In the genomic region with DNA sequence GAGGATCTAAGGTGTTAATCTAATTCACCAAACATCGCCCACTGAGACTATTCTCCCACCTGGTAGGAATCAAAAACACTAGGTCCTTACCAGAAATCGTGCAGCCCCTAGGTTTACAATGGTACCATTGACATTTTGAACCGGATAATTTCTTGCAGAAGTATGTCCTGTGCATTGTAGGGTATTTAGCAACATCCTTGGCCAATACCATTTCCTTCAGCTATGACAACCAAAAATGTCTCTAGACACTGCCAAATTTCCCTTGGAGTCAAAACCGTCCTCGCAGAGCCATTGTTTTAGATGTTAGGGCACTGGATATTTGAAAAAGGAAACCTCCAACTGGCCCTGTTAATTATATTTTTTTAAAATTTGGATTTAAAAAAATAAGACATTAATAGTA, we compare ENCODE assay signal across 25 cellular contexts. TPM values are rescaled to one million over a fixed set of nuclear protein-coding genes. Genes with fewer than 3 reads are reported as not detected.
DNase-seq lines count a peak whose midpoint lies in the region; ATAC-seq and TF ChIP-seq lines count a peak whose summit lies in the region.
"Had no signal": no experiment of that assay in that cellular context is flagged by ENCODE, and none has a peak within 500 bp of the region (broad histone marks: within the 10 kb centered on the region; RNA-seq: fewer than 3 reads in every experiment).

No MANE protein-coding gene starts in this region.

- H3K27me3 ChIP-seq in CD4-positive, alpha-beta T cell (ENCODE audit: control insufficient read depth, insufficient read depth, low read length): no peaks in the 10 kb centered on the region
- H3K27me3 ChIP-seq in Loucy (ENCODE audit: insufficient read depth, low read length, poor library complexity, severe bottlenecking) (no peaks in the 10 kb centered on the region), neutrophil (no peaks in the 10 kb centered on the region), SJCRH30 (no peaks in the 10 kb centered on the region)
- H3K27me3 ChIP-seq: brain microvascular endothelial cell, foreskin keratinocyte, heart right ventricle, uterus had no signal

- TF ChIP-seq CTCF in CD4-positive, alpha-beta T cell (IDR thresholded peaks at IDR 0.05): no peak
- TF ChIP-seq CTCF in Loucy (conservative IDR thresholded peaks at IDR 0.05; ENCODE audit: low read length): no peak
- no peak for TF ChIP-seq CTCF in coronary artery (IDR thresholded peaks at IDR 0.05)
- TF ChIP-seq CTCF in neutrophil (IDR thresholded peaks at IDR 0.05): no peak

- no peak for DNase-seq in CD4-positive, alpha-beta T cell
- DNase-seq in coronary artery (ENCODE audit: low spot score) (no peak), dermis blood vessel endothelial cell (no peak), SJCRH30 (no peak)
- DNase-seq: activated CD4-positive, alpha-beta T cell treated with anti-CD3 and anti-CD28 coated beads for 4 hours; activated T-cell treated with anti-CD3 and anti-CD28 coated beads, Interleukin-2, amount 50 U/mL, for 24 hours; brain microvascular endothelial cell; CD8-positive, alpha-beta T cell; DMS 273 treated with DMSO at 0.1 percent for 48 hours; effector memory CD8-positive, alpha-beta T cell; foreskin keratinocyte; heart right ventricle; kidney glomerular epithelial cell; NCI-H2081; NCI-H226; NCI-H69; stimulated activated naive CD4-positive, alpha-beta T cell treated with Interleukin-2 at 50 U/mL for 16 hours; uterus had no signal

- H3K4me3 ChIP-seq in Loucy (ENCODE audit: low read length, poor library complexity, severe bottlenecking) (peak overlapping the region; percentile 56), coronary artery (peak overlapping the region; percentile 20), neutrophil (ENCODE audit: low read depth in 1 of 2, low read length in 1 of 2) (peak overlapping the region; percentile 56 to 57), SJCRH30 (no peak overlapping the region)
- H3K4me3 ChIP-seq: prostate gland, SK-N-MC, uterus had no signal

- no peaks in the 10 kb centered on the region for H3K9me2 ChIP-seq in Loucy (replicated peaks; ENCODE audit: low read depth, low read length)

- peaks cover 57% of the 10 kb centered on the region for H3K4me1 Mint-ChIP-seq in CD4-positive, alpha-beta T cell (ENCODE audit: low read depth)

- H3K36me3 ChIP-seq in Loucy (ENCODE audit: insufficient read depth, low read length) (no peaks in the 10 kb centered on the region), neutrophil (no peaks in the 10 kb centered on the region), SJCRH30 (no peaks in the 10 kb centered on the region)
- H3K36me3 ChIP-seq: brain microvascular endothelial cell, heart right ventricle, prostate gland, uterus had no signal

- H3K79me2 ChIP-seq in Loucy (ENCODE audit: insufficient read depth, low read length): peaks cover 61% of the 10 kb centered on the region

- H3K9ac ChIP-seq in Loucy (ENCODE audit: low read depth, low read length, poor library complexity, severe bottlenecking): no peak overlapping the region

- H3K9me3 ChIP-seq in CD4-positive, alpha-beta T cell (ENCODE audit: control insufficient read depth, low read length): no peaks in the 10 kb centered on the region
- no peaks in the 10 kb centered on the region for H3K9me3 ChIP-seq in Loucy (ENCODE audit: insufficient read depth, low read depth, low read length)
- no peaks in the 10 kb centered on the region for H3K9me3 ChIP-seq in neutrophil
- H3K9me3 ChIP-seq in SJCRH30 (replicated peaks): no peaks in the 10 kb centered on the region
- H3K9me3 ChIP-seq: heart right ventricle, prostate gland, uterus had no signal

- H4K20me1 ChIP-seq in Loucy (ENCODE audit: insufficient read depth, low read length, poor library complexity, severe bottlenecking): peaks cover 29% of the 10 kb centered on the region

- H2AFZ ChIP-seq in Loucy (ENCODE audit: low read length): no peak overlapping the region

- H3K27ac Mint-ChIP-seq in CD4-positive, alpha-beta T cell: no peak overlapping the region
- H3K27ac Mint-ChIP-seq: activated T-cell treated with anti-CD3 and anti-CD28 coated beads, Interleukin-2, amount 50 U/mL, for 24 hours; CD8-positive, alpha-beta T cell; effector memory CD8-positive, alpha-beta T cell; memory B cell had no signal

- H3K4me1 ChIP-seq in Loucy (ENCODE audit: insufficient read depth, low read length, poor library complexity, severe bottlenecking): peaks cover 47% of the 10 kb centered on the region
- peaks cover 60 to 64% of the 10 kb centered on the region in 2 experiments for H3K4me1 ChIP-seq in neutrophil (ENCODE audit: control insufficient read depth in 1 of 2, insufficient read depth in 1 of 2, low read depth in 1 of 2, low read length in 1 of 2)
- peaks cover 7% of the 10 kb centered on the region for H3K4me1 ChIP-seq in SJCRH30
- H3K4me1 ChIP-seq: prostate gland, uterus had no signal

- intact Hi-C loops in CD4-positive, alpha-beta T cell (cut with DNase I, micrococcal nuclease): loop anchor here in 1 of 2 experiments (5.0 to 10.0 kb wide), 2 partner anchors 171 to 423 kb away; a partner anchor contains a TSS

- CTCF ChIA-PET in CD4-positive, alpha-beta T cell (lab: Charles Lee): interaction anchor here (0.6 to 2.5 kb wide), 3 partner anchors 9 to 893 kb away, joined by 3 to 7 read pairs (median 3); no protein-coding TSS in a partner anchor

- peaks cover 2% of the 10 kb centered on the region; the same call in 1 of the 2 replicates for H3F3A ChIP-seq in Loucy (ENCODE audit: low read depth)

- H3K36me3 Mint-ChIP-seq in CD4-positive, alpha-beta T cell (ENCODE audit: low read depth): peaks cover 12% of the 10 kb centered on the region
- H3K36me3 Mint-ChIP-seq: memory B cell had no signal

- ATAC-seq in CD4-positive, alpha-beta T cell (ENCODE audit: poor library complexity): no peak
- no peak for ATAC-seq in HG03175 (IDR thresholded peaks at IDR 0.05; ENCODE audit: unreplicated experiment)
- ATAC-seq: CD8-positive, alpha-beta T cell; effector memory CD8-positive, alpha-beta T cell; foreskin keratinocyte; heart right ventricle had no signal

- no peak overlapping the region for H3K27ac ChIP-seq in CD4-positive, alpha-beta T cell (ENCODE audit: low read depth, low read length)
- no peak overlapping the region for H3K27ac ChIP-seq in coronary artery
- peak overlapping the region; percentile 84 for H3K27ac ChIP-seq in neutrophil
- H3K27ac ChIP-seq in SJCRH30: no peak overlapping the region
- H3K27ac ChIP-seq: brain microvascular endothelial cell, foreskin keratinocyte, prostate gland, SK-N-MC had no signal

- peak overlapping the region; percentile 64 for H3K4me2 ChIP-seq in Loucy (ENCODE audit: low read depth, low read length, poor library complexity, severe bottlenecking)

- no peaks in the 10 kb centered on the region for H3K27me3 Mint-ChIP-seq in CD4-positive, alpha-beta T cell
- H3K27me3 Mint-ChIP-seq: activated T-cell treated with anti-CD3 and anti-CD28 coated beads, Interleukin-2, amount 50 U/mL, for 24 hours; effector memory CD8-positive, alpha-beta T cell; IgD-negative memory B cell; memory B cell had no signal

- POLR2A ChIA-PET in CD4-positive, alpha-beta T cell (lab: Charles Lee): interaction anchor here (0.7 to 1.2 kb wide), 2 partner anchors 9 to 313 kb away, joined by 3 read pairs; no protein-coding TSS in a partner anchor

- no peaks in the 10 kb centered on the region for H3K9me3 Mint-ChIP-seq in CD4-positive, alpha-beta T cell
- H3K9me3 Mint-ChIP-seq: activated T-cell treated with anti-CD3 and anti-CD28 coated beads, Interleukin-2, amount 50 U/mL, for 24 hours; CD8-positive, alpha-beta T cell; effector memory CD8-positive, alpha-beta T cell; IgD-negative memory B cell; memory B cell had no signal

- H3K4me3 Mint-ChIP-seq in CD4-positive, alpha-beta T cell: peak overlapping the region; percentile 49
- H3K4me3 Mint-ChIP-seq: CD8-positive, alpha-beta T cell; effector memory CD8-positive, alpha-beta T cell; memory B cell had no signal

RNA-seq across cellular contexts. Expression of a gene that starts 3.8 kb away (rescaled TPM):
- total RNA-seq in CD4-positive, alpha-beta T cell: 10 to 100 TPM in 1 of 2 experiments, 1 to 10 TPM in 1; 9.5 to 10.8 TPM
- total RNA-seq in dermis blood vessel endothelial cell: 24.0 and 29.4 TPM in 2 replicates
- total RNA-seq in SJCRH30 (2014; rRNA removed; shearing (Covaris generic)): 41.0 and 48.4 TPM in 2 replicates
